In genomic region chr10:63819753-63820347, GRCh38 we compare ENCODE assay signal across 8 cellular contexts.
DNase-seq lines count a peak whose midpoint lies in the region; ATAC-seq and TF ChIP-seq lines count a peak whose summit lies in the region.

No MANE protein-coding gene starts in this region.

- no peaks in the 10 kb centered on the region for H3K4me1 ChIP-seq in gastrocnemius medialis

- H3K27ac ChIP-seq in 22Rv1 (no peak overlapping the region), gastrocnemius medialis (no peak overlapping the region)

- intact Hi-C loops in left ventricle myocardium superior (cut with micrococcal nuclease) (no loop called here), gastrocnemius medialis (cut with DNase I; ENCODE audit: low total_unique reads) (loop anchor here (5.0 kb wide), 1 partner anchor 653 kb away; no protein-coding TSS in a partner anchor)

- DNase-seq in Daoy (ENCODE audit: low read depth) (peak; percentile 15), NCI-H1105 treated with DMSO at 0.1 percent for 48 hours (lab: John Stamatoyannopoulos, UW) (peak; percentile 28), amniotic epithelial cell (ENCODE audit: low read depth) (peak; percentile 65), left ventricle myocardium superior (peak; percentile 80), gastrocnemius medialis (peak; percentile 5 to 23)

- TF ChIP-seq CTCF in 22Rv1 (IDR thresholded peaks at IDR 0.05): peak; percentile 93
- peak; percentile 27 to 68 (median 47) for TF ChIP-seq CTCF in gastrocnemius medialis (IDR thresholded peaks at IDR 0.05 in 4 of 5, conservative IDR thresholded peaks at IDR 0.05 in 1 of 5)

- no peaks in the 10 kb centered on the region for H3K27me3 ChIP-seq in gastrocnemius medialis

- in situ Hi-C loops in gastrocnemius medialis (cut with MboI; ENCODE audit: low sequenced_read_pairs in 4 of 4): no loop called here

- peaks cover 0 to 6% (median 0%) of the 10 kb centered on the region in 3 donors for H3K9me3 ChIP-seq in gastrocnemius medialis

- ATAC-seq in left ventricle myocardium superior (peak; percentile 55), gastrocnemius medialis (no peak), HG03342 (IDR thresholded peaks at IDR 0.05; ENCODE audit: unreplicated experiment) (no peak), HG03159 (IDR thresholded peaks at IDR 0.05; ENCODE audit: unreplicated experiment) (no peak)

- H3K4me3 ChIP-seq in gastrocnemius medialis: no peak overlapping the region

- no peaks in the 10 kb centered on the region for H3K36me3 ChIP-seq in gastrocnemius medialis

- no peak for TF ChIP-seq POLR2A in gastrocnemius medialis (IDR thresholded peaks at IDR 0.05)

Comparison
In these comparisons a context has a peak if more than half of its experiments do, and no peak if none do; other contexts are left out.
1. DNase-seq: peak in every context shown above with its lines; median percentile 80 in left ventricle myocardium superior; 65 in amniotic epithelial cell; 28 in NCI-H1105 treated with DMSO at 0.1 percent for 48 hours; 15 in Daoy; 14 in gastrocnemius medialis.